In the genomic region with DNA sequence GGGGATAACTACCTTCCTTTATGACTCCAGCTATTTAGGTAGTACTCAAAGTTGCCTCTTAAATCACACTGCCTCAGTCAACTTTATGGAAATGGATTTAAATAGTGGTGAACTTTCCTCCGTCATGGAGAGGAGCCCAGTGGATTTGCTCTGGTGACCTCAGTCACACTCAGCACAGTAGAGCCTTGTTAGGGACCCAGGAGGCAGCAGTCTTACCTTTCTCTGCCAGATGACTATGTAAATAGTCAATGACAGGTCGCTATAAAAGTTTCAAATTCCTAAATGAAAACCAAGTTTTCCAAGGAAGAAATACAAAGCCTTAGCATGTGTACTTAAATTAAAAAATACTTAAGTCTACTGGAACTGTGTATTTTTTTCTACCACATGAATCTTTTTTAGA, we compare ENCODE assay signal across 1 cellular context.
TF ChIP-seq lines count a peak whose summit lies in the region.

No MANE protein-coding gene starts in this region.

TF ChIP-seq in HepG2, 621 proteins besides CTCF, POLR2A, EP300 and RAD21 (continued from another document and continues in another):
- TF ChIP-seq, protein P1, sequence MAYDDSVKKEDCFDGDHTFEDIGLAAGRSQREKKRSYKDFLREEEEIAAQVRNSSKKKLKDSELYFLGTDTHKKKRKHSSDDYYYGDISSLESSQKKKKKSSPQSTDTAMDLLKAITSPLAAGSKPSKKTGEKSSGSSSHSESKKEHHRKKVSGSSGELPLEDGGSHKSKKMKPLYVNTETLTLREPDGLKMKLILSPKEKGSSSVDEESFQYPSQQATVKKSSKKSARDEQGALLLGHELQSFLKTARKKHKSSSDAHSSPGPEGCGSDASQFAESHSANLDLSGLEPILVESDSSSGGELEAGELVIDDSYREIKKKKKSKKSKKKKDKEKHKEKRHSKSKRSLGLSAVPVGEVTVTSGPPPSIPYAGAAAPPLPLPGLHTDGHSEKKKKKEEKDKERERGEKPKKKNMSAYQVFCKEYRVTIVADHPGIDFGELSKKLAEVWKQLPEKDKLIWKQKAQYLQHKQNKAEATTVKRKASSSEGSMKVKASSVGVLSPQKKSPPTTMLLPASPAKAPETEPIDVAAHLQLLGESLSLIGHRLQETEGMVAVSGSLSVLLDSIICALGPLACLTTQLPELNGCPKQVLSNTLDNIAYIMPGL (CRISPR knock-in tag; IDR thresholded peaks at IDR 0.05; ENCODE audit: borderline replicate concordance in 1 of 2, low read depth in 1 of 2) = no peak; a peak in 1 of 4 replicates
- TF ChIP-seq ZNF660 (CRISPR knock-in tag; IDR thresholded peaks at IDR 0.05; ENCODE audit: borderline replicate concordance, low read depth) = no peak
- no peak for TF ChIP-seq U2AF1 (optimal IDR thresholded peaks at IDR 0.05; ENCODE audit: low read depth, low read length)
- TF ChIP-seq ZNF12 (CRISPR knock-in tag; IDR thresholded peaks at IDR 0.05) = 0 out of 2 replicates have a peak, but pooled peaks have one; percentile 41
- no peak for TF ChIP-seq ZNF747 (CRISPR knock-in tag; IDR thresholded peaks at IDR 0.05; ENCODE audit: borderline replicate concordance)
- TF ChIP-seq MIER3 (CRISPR knock-in tag; IDR thresholded peaks at IDR 0.05; ENCODE audit: borderline replicate concordance) = 0 out of 2 replicates have a peak, but pooled peaks have one; percentile 31
- TF ChIP-seq MYC (CRISPR knock-in tag; IDR thresholded peaks at IDR 0.05; ENCODE audit: borderline replicate concordance) = no peak
- TF ChIP-seq KMT2B (CRISPR knock-in tag; IDR thresholded peaks at IDR 0.05) = peak; percentile 30; the same call in 1 of the 2 replicates
- peak; percentile 37; the same call in 1 of the 2 replicates for TF ChIP-seq RXRA (CRISPR knock-in tag; IDR thresholded peaks at IDR 0.05)
- TF ChIP-seq ZNF282 (IDR thresholded peaks at IDR 0.05; ENCODE audit: partially characterized antibody) = no peak
- TF ChIP-seq, protein P2, sequence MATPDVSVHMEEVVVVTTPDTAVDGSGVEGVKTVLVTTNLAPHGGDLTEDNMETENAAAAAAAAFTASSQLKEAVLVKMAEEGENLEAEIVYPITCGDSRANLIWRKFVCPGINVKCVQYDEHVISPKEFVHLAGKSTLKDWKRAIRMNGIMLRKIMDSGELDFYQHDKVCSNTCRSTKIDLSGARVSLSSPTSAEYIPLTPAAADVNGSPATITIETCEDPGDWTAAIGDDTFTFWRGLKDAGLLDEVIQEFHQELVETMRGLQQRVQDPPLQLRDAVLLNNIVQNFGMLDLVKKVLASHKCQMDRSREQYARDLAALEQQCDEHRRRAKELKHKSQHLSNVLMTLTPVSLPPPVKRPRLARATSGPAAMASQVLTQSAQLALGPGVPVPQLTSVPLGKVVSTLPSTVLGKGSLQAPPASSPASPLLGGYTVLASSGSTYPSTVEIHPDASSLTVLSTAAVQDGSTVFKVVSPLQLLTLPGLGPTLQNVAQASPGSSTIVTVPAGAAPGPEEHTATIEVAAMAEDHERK (CRISPR knock-in tag; IDR thresholded peaks at IDR 0.05; ENCODE audit: low read depth) = no peak
- TF ChIP-seq SAP130 (CRISPR knock-in tag; IDR thresholded peaks at IDR 0.05; ENCODE audit: low read depth) = peak; percentile 73
- no peak for TF ChIP-seq ZNF335 (CRISPR knock-in tag; IDR thresholded peaks at IDR 0.05)
- TF ChIP-seq SOX5 (CRISPR knock-in tag; IDR thresholded peaks at IDR 0.05; ENCODE audit: borderline replicate concordance) = peak; percentile 42; the same call in 1 of the 2 replicates
- TF ChIP-seq, protein P3, sequence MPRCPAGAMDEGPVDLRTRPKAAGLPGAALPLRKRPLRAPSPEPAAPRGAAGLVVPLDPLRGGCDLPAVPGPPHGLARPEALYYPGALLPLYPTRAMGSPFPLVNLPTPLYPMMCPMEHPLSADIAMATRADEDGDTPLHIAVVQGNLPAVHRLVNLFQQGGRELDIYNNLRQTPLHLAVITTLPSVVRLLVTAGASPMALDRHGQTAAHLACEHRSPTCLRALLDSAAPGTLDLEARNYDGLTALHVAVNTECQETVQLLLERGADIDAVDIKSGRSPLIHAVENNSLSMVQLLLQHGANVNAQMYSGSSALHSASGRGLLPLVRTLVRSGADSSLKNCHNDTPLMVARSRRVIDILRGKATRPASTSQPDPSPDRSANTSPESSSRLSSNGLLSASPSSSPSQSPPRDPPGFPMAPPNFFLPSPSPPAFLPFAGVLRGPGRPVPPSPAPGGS (CRISPR knock-in tag; IDR thresholded peaks at IDR 0.05) = no peak
- no peak for TF ChIP-seq DPF2 (CRISPR knock-in tag; IDR thresholded peaks at IDR 0.05; ENCODE audit: borderline replicate concordance, low read depth)
- TF ChIP-seq, protein P4, sequence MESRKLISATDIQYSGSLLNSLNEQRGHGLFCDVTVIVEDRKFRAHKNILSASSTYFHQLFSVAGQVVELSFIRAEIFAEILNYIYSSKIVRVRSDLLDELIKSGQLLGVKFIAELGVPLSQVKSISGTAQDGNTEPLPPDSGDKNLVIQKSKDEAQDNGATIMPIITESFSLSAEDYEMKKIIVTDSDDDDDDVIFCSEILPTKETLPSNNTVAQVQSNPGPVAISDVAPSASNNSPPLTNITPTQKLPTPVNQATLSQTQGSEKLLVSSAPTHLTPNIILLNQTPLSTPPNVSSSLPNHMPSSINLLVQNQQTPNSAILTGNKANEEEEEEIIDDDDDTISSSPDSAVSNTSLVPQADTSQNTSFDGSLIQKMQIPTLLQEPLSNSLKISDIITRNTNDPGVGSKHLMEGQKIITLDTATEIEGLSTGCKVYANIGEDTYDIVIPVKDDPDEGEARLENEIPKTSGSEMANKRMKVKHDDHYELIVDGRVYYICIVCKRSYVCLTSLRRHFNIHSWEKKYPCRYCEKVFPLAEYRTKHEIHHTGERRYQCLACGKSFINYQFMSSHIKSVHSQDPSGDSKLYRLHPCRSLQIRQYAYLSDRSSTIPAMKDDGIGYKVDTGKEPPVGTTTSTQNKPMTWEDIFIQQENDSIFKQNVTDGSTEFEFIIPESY (CRISPR knock-in tag; IDR thresholded peaks at IDR 0.05) = 0 out of 2 replicates have a peak, but pooled peaks have one; percentile 12
- 0 out of 2 replicates have a peak, but pooled peaks have one; percentile 30 for TF ChIP-seq POLR2G (IDR thresholded peaks at IDR 0.05; ENCODE audit: low read depth, low read length)
- peak; percentile 62; the same call in 1 of the 2 replicates for TF ChIP-seq GFI1 (CRISPR knock-in tag; IDR thresholded peaks at IDR 0.05; ENCODE audit: borderline replicate concordance)
- TF ChIP-seq NFATC3 (CRISPR knock-in tag; IDR thresholded peaks at IDR 0.05) = no peak
- peak; percentile 44 for TF ChIP-seq TEAD3 (CRISPR knock-in tag; optimal IDR thresholded peaks at IDR 0.05; ENCODE audit: borderline replicate concordance)
- no peak for TF ChIP-seq ZNF891 (CRISPR knock-in tag; IDR thresholded peaks at IDR 0.05)
- no peak for TF ChIP-seq GZF1 (CRISPR knock-in tag; IDR thresholded peaks at IDR 0.05)
- TF ChIP-seq, protein P5, sequence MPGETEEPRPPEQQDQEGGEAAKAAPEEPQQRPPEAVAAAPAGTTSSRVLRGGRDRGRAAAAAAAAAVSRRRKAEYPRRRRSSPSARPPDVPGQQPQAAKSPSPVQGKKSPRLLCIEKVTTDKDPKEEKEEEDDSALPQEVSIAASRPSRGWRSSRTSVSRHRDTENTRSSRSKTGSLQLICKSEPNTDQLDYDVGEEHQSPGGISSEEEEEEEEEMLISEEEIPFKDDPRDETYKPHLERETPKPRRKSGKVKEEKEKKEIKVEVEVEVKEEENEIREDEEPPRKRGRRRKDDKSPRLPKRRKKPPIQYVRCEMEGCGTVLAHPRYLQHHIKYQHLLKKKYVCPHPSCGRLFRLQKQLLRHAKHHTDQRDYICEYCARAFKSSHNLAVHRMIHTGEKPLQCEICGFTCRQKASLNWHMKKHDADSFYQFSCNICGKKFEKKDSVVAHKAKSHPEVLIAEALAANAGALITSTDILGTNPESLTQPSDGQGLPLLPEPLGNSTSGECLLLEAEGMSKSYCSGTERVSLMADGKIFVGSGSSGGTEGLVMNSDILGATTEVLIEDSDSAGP (CRISPR knock-in tag; IDR thresholded peaks at IDR 0.05; ENCODE audit: borderline replicate concordance) = no peak
- no peak for TF ChIP-seq ZNF724P (CRISPR knock-in tag; IDR thresholded peaks at IDR 0.05; ENCODE audit: borderline replicate concordance)
- TF ChIP-seq GLI4 (CRISPR knock-in tag; IDR thresholded peaks at IDR 0.05; ENCODE audit: borderline replicate concordance) = no peak
- peak; percentile 13; the same call in 1 of the 2 replicates for TF ChIP-seq NR2F6 (IDR thresholded peaks at IDR 0.05)
- TF ChIP-seq NR2F6 (CRISPR knock-in tag; IDR thresholded peaks at IDR 0.05) = 0 out of 2 replicates have a peak, but pooled peaks have one; percentile 60
- no peak for TF ChIP-seq HOXA5 (CRISPR knock-in tag; IDR thresholded peaks at IDR 0.05)
- TF ChIP-seq ZNF33B (CRISPR knock-in tag; IDR thresholded peaks at IDR 0.05) = no peak
- TF ChIP-seq PPARG (CRISPR knock-in tag; conservative IDR thresholded peaks at IDR 0.05) = peak; percentile 75
- TF ChIP-seq ARNT (IDR thresholded peaks at IDR 0.05) = no peak
- peak; percentile 32 for TF ChIP-seq HDAC2 (CRISPR knock-in tag; IDR thresholded peaks at IDR 0.05)
- no peak for TF ChIP-seq FOXA1 (IDR thresholded peaks at IDR 0.05)
- peak; percentile 58 for TF ChIP-seq FOXA1 (CRISPR knock-in tag; IDR thresholded peaks at IDR 0.05)
- no peak for TF ChIP-seq ZNF790 (CRISPR knock-in tag; IDR thresholded peaks at IDR 0.05; ENCODE audit: borderline replicate concordance)
- no peak for TF ChIP-seq ZNF160 (CRISPR knock-in tag; IDR thresholded peaks at IDR 0.05)
- TF ChIP-seq ZNF598 (CRISPR knock-in tag; IDR thresholded peaks at IDR 0.05; ENCODE audit: borderline replicate concordance) = no peak
- TF ChIP-seq, protein P6, sequence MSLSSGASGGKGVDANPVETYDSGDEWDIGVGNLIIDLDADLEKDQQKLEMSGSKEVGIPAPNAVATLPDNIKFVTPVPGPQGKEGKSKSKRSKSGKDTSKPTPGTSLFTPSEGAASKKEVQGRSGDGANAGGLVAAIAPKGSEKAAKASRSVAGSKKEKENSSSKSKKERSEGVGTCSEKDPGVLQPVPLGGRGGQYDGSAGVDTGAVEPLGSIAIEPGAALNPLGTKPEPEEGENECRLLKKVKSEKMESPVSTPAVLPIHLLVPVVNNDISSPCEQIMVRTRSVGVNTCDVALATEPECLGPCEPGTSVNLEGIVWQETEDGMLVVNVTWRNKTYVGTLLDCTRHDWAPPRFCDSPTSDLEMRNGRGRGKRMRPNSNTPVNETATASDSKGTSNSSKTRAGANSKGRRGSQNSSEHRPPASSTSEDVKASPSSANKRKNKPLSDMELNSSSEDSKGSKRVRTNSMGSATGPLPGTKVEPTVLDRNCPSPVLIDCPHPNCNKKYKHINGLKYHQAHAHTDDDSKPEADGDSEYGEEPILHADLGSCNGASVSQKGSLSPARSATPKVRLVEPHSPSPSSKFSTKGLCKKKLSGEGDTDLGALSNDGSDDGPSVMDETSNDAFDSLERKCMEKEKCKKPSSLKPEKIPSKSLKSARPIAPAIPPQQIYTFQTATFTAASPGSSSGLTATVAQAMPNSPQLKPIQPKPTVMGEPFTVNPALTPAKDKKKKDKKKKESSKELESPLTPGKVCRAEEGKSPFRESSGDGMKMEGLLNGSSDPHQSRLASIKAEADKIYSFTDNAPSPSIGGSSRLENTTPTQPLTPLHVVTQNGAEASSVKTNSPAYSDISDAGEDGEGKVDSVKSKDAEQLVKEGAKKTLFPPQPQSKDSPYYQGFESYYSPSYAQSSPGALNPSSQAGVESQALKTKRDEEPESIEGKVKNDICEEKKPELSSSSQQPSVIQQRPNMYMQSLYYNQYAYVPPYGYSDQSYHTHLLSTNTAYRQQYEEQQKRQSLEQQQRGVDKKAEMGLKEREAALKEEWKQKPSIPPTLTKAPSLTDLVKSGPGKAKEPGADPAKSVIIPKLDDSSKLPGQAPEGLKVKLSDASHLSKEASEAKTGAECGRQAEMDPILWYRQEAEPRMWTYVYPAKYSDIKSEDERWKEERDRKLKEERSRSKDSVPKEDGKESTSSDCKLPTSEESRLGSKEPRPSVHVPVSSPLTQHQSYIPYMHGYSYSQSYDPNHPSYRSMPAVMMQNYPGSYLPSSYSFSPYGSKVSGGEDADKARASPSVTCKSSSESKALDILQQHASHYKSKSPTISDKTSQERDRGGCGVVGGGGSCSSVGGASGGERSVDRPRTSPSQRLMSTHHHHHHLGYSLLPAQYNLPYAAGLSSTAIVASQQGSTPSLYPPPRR (CRISPR knock-in tag; IDR thresholded peaks at IDR 0.05; ENCODE audit: borderline replicate concordance) = 0 out of 2 replicates have a peak, but pooled peaks have one; percentile 38
- TF ChIP-seq PHF5A (CRISPR knock-in tag; IDR thresholded peaks at IDR 0.05; ENCODE audit: low read depth, unreplicated experiment) = no peak
- no peak for TF ChIP-seq PTBP1 (IDR thresholded peaks at IDR 0.05; ENCODE audit: low read depth, low read length, poor library complexity, severe bottlenecking)
- TF ChIP-seq HDAC1 (CRISPR knock-in tag; IDR thresholded peaks at IDR 0.05) = peak; percentile 33; the same call in 1 of the 2 replicates
- TF ChIP-seq, protein P7, sequence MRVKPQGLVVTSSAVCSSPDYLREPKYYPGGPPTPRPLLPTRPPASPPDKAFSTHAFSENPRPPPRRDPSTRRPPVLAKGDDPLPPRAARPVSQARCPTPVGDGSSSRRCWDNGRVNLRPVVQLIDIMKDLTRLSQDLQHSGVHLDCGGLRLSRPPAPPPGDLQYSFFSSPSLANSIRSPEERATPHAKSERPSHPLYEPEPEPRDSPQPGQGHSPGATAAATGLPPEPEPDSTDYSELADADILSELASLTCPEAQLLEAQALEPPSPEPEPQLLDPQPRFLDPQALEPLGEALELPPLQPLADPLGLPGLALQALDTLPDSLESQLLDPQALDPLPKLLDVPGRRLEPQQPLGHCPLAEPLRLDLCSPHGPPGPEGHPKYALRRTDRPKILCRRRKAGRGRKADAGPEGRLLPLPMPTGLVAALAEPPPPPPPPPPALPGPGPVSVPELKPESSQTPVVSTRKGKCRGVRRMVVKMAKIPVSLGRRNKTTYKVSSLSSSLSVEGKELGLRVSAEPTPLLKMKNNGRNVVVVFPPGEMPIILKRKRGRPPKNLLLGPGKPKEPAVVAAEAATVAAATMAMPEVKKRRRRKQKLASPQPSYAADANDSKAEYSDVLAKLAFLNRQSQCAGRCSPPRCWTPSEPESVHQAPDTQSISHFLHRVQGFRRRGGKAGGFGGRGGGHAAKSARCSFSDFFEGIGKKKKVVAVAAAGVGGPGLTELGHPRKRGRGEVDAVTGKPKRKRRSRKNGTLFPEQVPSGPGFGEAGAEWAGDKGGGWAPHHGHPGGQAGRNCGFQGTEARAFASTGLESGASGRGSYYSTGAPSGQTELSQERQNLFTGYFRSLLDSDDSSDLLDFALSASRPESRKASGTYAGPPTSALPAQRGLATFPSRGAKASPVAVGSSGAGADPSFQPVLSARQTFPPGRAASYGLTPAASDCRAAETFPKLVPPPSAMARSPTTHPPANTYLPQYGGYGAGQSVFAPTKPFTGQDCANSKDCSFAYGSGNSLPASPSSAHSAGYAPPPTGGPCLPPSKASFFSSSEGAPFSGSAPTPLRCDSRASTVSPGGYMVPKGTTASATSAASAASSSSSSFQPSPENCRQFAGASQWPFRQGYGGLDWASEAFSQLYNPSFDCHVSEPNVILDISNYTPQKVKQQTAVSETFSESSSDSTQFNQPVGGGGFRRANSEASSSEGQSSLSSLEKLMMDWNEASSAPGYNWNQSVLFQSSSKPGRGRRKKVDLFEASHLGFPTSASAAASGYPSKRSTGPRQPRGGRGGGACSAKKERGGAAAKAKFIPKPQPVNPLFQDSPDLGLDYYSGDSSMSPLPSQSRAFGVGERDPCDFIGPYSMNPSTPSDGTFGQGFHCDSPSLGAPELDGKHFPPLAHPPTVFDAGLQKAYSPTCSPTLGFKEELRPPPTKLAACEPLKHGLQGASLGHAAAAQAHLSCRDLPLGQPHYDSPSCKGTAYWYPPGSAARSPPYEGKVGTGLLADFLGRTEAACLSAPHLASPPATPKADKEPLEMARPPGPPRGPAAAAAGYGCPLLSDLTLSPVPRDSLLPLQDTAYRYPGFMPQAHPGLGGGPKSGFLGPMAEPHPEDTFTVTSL (CRISPR knock-in tag; IDR thresholded peaks at IDR 0.05; ENCODE audit: borderline replicate concordance) = peak; percentile 57; the same call in 1 of the 2 replicates
- no peak for TF ChIP-seq RFX1 (IDR thresholded peaks at IDR 0.05)
- no peak for TF ChIP-seq NRL (CRISPR knock-in tag; IDR thresholded peaks at IDR 0.05; ENCODE audit: borderline replicate concordance)
